In genomic region chr7:156464339-156464738, GRCh38 we compare ENCODE assay signal across 25 cellular contexts.
"Had no signal": no experiment of that assay in that cellular context is flagged by ENCODE, and none has a peak within 500 bp of the region (broad histone marks: within the 10 kb centered on the region; RNA-seq: fewer than 3 reads in every experiment).

No MANE protein-coding gene starts in this region.

- ATAC-seq: effector memory CD8-positive, alpha-beta T cell; esophagus mucosa; foreskin keratinocyte; gastrocnemius medialis; gastroesophageal sphincter; heart left ventricle; heart right ventricle had no signal

- H3K4me1 ChIP-seq: colonic mucosa, esophagus muscularis mucosa, foreskin keratinocyte, gastrocnemius medialis, gastroesophageal sphincter, heart left ventricle, heart right ventricle had no signal

- H3K27me3 ChIP-seq: colonic mucosa, foreskin keratinocyte, gastrocnemius medialis had no signal

- H3K27ac ChIP-seq: colonic mucosa, coronary artery, dorsolateral prefrontal cortex, epithelial cell of prostate, esophagus muscularis mucosa, esophagus squamous epithelium, foreskin keratinocyte, gastrocnemius medialis, gastroesophageal sphincter, heart left ventricle, heart right ventricle had no signal

- H3K9me3 Mint-ChIP-seq: dendritic cell treated with granulocyte-macrophage colony-stimulating factor and Interleukin-4, amounts not matched to agents 40 ng/mL and 50 ng/mL, for 4 days; effector memory CD8-positive, alpha-beta T cell; endodermal cell had no signal

- H3K4me3 Mint-ChIP-seq: dendritic cell treated with granulocyte-macrophage colony-stimulating factor and Interleukin-4, amounts not matched to agents 40 ng/mL and 50 ng/mL, for 4 days; effector memory CD8-positive, alpha-beta T cell; endodermal cell had no signal

- H3K9me3 ChIP-seq: colonic mucosa, esophagus squamous epithelium, gastrocnemius medialis had no signal

- H3K36me3 ChIP-seq: colonic mucosa, esophagus muscularis mucosa, esophagus squamous epithelium, gastrocnemius medialis, gastroesophageal sphincter, heart left ventricle, heart right ventricle had no signal

- DNase-seq: colonic mucosa; cortex of kidney; dermis blood vessel endothelial cell; dorsolateral prefrontal cortex; effector CD4-positive, alpha-beta T cell; effector CD8-positive, alpha-beta T cell; effector memory CD4-positive, alpha-beta T cell; effector memory CD8-positive, alpha-beta T cell; erythroblast; esophagus squamous epithelium; foreskin fibroblast; foreskin keratinocyte; foreskin melanocyte; gastrocnemius medialis; glutamatergic neuron; head of caudate nucleus; heart left ventricle; heart right ventricle had no signal

- H3K4me3 ChIP-seq: colonic mucosa, coronary artery, dorsolateral prefrontal cortex, esophagus muscularis mucosa, esophagus squamous epithelium, gastrocnemius medialis, gastroesophageal sphincter, heart left ventricle, heart right ventricle had no signal

- H3K27ac Mint-ChIP-seq: dendritic cell treated with granulocyte-macrophage colony-stimulating factor and Interleukin-4, amounts not matched to agents 40 ng/mL and 50 ng/mL, for 4 days; effector memory CD8-positive, alpha-beta T cell; endodermal cell had no signal
